Comparison of ENCODE assay signal across 14 cellular contexts in the genomic region with DNA sequence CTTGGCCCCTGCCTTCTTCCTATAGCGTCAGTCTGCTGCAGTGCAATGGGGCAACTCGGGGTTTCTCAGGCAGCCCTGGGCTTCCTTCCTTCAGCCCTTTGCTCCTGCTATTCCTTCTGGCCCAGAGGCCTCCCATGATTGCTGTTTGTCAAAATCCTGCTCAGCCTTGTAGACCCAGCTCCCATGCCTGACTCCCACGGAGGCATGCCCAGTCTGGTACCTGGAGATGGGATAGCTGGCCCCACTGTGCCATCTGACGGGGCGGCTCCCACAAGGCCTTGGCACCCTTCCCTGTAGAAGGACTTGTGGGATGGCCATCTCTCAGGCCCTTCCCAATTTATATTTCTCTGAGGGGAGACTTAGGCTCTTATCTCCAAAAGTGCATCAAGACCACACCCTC. TPM values are rescaled to one million over a fixed set of nuclear protein-coding genes. Genes with fewer than 3 reads are reported as not detected.
DNase-seq lines count a peak whose midpoint lies in the region; ATAC-seq, FAIRE-seq and TF ChIP-seq lines count a peak whose summit lies in the region.
"Had no signal": no experiment of that assay in that cellular context is flagged by ENCODE, and none has a peak within 500 bp of the region (broad histone marks: within the 10 kb centered on the region; RNA-seq: fewer than 3 reads in every experiment).

No MANE protein-coding gene starts in this region.

- H3K79me2 ChIP-seq in OCI-LY3 (ENCODE audit: low read length), result no peaks in the 10 kb centered on the region

- H3K27ac ChIP-seq in OCI-LY3 (ENCODE audit: low read length), result no peak overlapping the region

- peaks cover 9% of the 10 kb centered on the region for H3K9me3 Mint-ChIP-seq in activated CD8-positive, alpha-beta memory T cell treated with anti-CD3 and anti-CD28 coated beads, Interleukin-2, amount 10 ng/mL, durations not matched to agents 7 days and 5 days (ENCODE audit: low read depth)
- peaks cover 8% of the 10 kb centered on the region for H3K9me3 Mint-ChIP-seq in activated naive CD8-positive, alpha-beta T cell treated with anti-CD3 and anti-CD28 coated beads for 36 hours
- no peaks in the 10 kb centered on the region for H3K9me3 Mint-ChIP-seq in stimulated activated effector memory CD8-positive, alpha-beta T cell treated with anti-CD3 and anti-CD28 coated beads, Interleukin-12 subunit alpha, Interleukin-12 subunit beta, amount 100 ng/mL, for 72 hours

- peaks cover 14% of the 10 kb centered on the region for H3K4me1 ChIP-seq in OCI-LY3 (ENCODE audit: low read length)
- H3K4me1 ChIP-seq: colonic mucosa had no signal

- H3K4me3 ChIP-seq in OCI-LY3 (ENCODE audit: low read length), result no peak overlapping the region

- TF ChIP-seq CTCF in OCI-LY3 (IDR thresholded peaks at IDR 0.05; ENCODE audit: low read depth, low read length), result no peak

- peaks cover 32% of the 10 kb centered on the region for H3K4me1 Mint-ChIP-seq in activated CD8-positive, alpha-beta memory T cell treated with anti-CD3 and anti-CD28 coated beads, Interleukin-2, amount 10 ng/mL, durations not matched to agents 7 days and 5 days
- H3K4me1 Mint-ChIP-seq in activated naive CD8-positive, alpha-beta T cell treated with anti-CD3 and anti-CD28 coated beads for 36 hours, result peaks cover 26% of the 10 kb centered on the region
- peaks cover 30% of the 10 kb centered on the region for H3K4me1 Mint-ChIP-seq in stimulated activated effector memory CD8-positive, alpha-beta T cell treated with anti-CD3 and anti-CD28 coated beads, Interleukin-12 subunit alpha, Interleukin-12 subunit beta, amount 100 ng/mL, for 72 hours
- H3K4me1 Mint-ChIP-seq: mesothelial cell of epicardium, WTC11 had no signal

- peak overlapping the region; percentile 73; the same call in 1 of the 2 replicates for H2AFZ ChIP-seq in OCI-LY3 (ENCODE audit: low read depth, low read length)

- no peak for DNase-seq in activated CD8-positive, alpha-beta memory T cell treated with anti-CD3 and anti-CD28 coated beads, Interleukin-2, amount 10 ng/mL, durations not matched to agents 7 days and 5 days
- no peak for DNase-seq in activated CD8-positive, alpha-beta memory T cell treated with anti-CD3 and anti-CD28 coated beads for 24 hours
- no peak for DNase-seq in activated naive CD8-positive, alpha-beta T cell treated with anti-CD3 and anti-CD28 coated beads for 36 hours
- no peak for DNase-seq in stimulated activated effector memory CD8-positive, alpha-beta T cell treated with anti-CD3 and anti-CD28 coated beads, Interleukin-12 subunit alpha, Interleukin-12 subunit beta, amount 100 ng/mL, for 72 hours (ENCODE audit: low spot score in 2 of 2)
- DNase-seq in urothelium cell line (ENCODE audit: low spot score) (no peak), RPMI8226 (no peak)
- DNase-seq: GF-D8, NCI-H510A treated with DMSO at 0.1 percent for 48 hours had no signal

- CTCF ChIA-PET in activated CD8-positive, alpha-beta memory T cell treated with anti-CD3 and anti-CD28 coated beads, Interleukin-2, amount 10 ng/mL, durations not matched to agents 7 days and 5 days (lab: Charles Lee), result interaction anchor here (0.7 to 2.3 kb wide), 25 partner anchors 8 to 421 kb away, joined by 3 to 9 read pairs (median 3); partner anchors contain the start of genes TMEM216, VPS37C and VWCE

- H3K4me2 ChIP-seq in OCI-LY3 (ENCODE audit: low read length), result peak overlapping the region; percentile 61

- peaks cover 16% of the 10 kb centered on the region for H3K36me3 Mint-ChIP-seq in activated CD8-positive, alpha-beta memory T cell treated with anti-CD3 and anti-CD28 coated beads, Interleukin-2, amount 10 ng/mL, durations not matched to agents 7 days and 5 days
- H3K36me3 Mint-ChIP-seq in activated naive CD8-positive, alpha-beta T cell treated with anti-CD3 and anti-CD28 coated beads for 36 hours, result peaks cover 38% of the 10 kb centered on the region
- peaks cover 34% of the 10 kb centered on the region for H3K36me3 Mint-ChIP-seq in stimulated activated effector memory CD8-positive, alpha-beta T cell treated with anti-CD3 and anti-CD28 coated beads, Interleukin-12 subunit alpha, Interleukin-12 subunit beta, amount 100 ng/mL, for 72 hours

- H3K27me3 Mint-ChIP-seq in activated CD8-positive, alpha-beta memory T cell treated with anti-CD3 and anti-CD28 coated beads, Interleukin-2, amount 10 ng/mL, durations not matched to agents 7 days and 5 days, result peaks cover 4% of the 10 kb centered on the region
- peaks cover 4% of the 10 kb centered on the region for H3K27me3 Mint-ChIP-seq in activated naive CD8-positive, alpha-beta T cell treated with anti-CD3 and anti-CD28 coated beads for 36 hours

- no peak for ATAC-seq in activated CD8-positive, alpha-beta memory T cell treated with anti-CD3 and anti-CD28 coated beads, Interleukin-2, amount 10 ng/mL, durations not matched to agents 7 days and 5 days
- no peak for ATAC-seq in stimulated activated effector memory CD8-positive, alpha-beta T cell treated with anti-CD3 and anti-CD28 coated beads, Interleukin-12 subunit alpha, Interleukin-12 subunit beta, amount 100 ng/mL, for 72 hours
- ATAC-seq in HG03342 (IDR thresholded peaks at IDR 0.05; ENCODE audit: unreplicated experiment), result no peak

- no peak for FAIRE-seq in urothelium cell line (lab: Jason Lieb, UNC)

- peaks cover 23% of the 10 kb centered on the region for H3K27me3 ChIP-seq in OCI-LY3 (ENCODE audit: low read depth, low read length)
- H3K27me3 ChIP-seq: colonic mucosa had no signal

- H3K4me3 Mint-ChIP-seq in activated CD8-positive, alpha-beta memory T cell treated with anti-CD3 and anti-CD28 coated beads, Interleukin-2, amount 10 ng/mL, durations not matched to agents 7 days and 5 days, result peak overlapping the region; percentile 80
- H3K4me3 Mint-ChIP-seq in activated naive CD8-positive, alpha-beta T cell treated with anti-CD3 and anti-CD28 coated beads for 36 hours, result peak overlapping the region; percentile 91
- H3K4me3 Mint-ChIP-seq in stimulated activated effector memory CD8-positive, alpha-beta T cell treated with anti-CD3 and anti-CD28 coated beads, Interleukin-12 subunit alpha, Interleukin-12 subunit beta, amount 100 ng/mL, for 72 hours, result peak overlapping the region; percentile 86
- H3K4me3 Mint-ChIP-seq: mesothelial cell of epicardium, WTC11 had no signal

- no peak overlapping the region for H3K9ac ChIP-seq in OCI-LY3 (ENCODE audit: low read length)

- no peaks in the 10 kb centered on the region for H3K36me3 ChIP-seq in OCI-LY3 (replicated peaks; ENCODE audit: low read depth, low read length)
- H3K36me3 ChIP-seq: colonic mucosa had no signal

- H4K20me1 ChIP-seq in OCI-LY3 (ENCODE audit: insufficient read depth, low read length), result no peaks in the 10 kb centered on the region

- peaks cover 6% of the 10 kb centered on the region; the same call in 1 of the 2 replicates for H3K9me3 ChIP-seq in OCI-LY3 (ENCODE audit: insufficient read depth, low read length)
- H3K9me3 ChIP-seq: colonic mucosa had no signal

- peak overlapping the region; percentile 93 for H3K27ac Mint-ChIP-seq in activated CD8-positive, alpha-beta memory T cell treated with anti-CD3 and anti-CD28 coated beads, Interleukin-2, amount 10 ng/mL, durations not matched to agents 7 days and 5 days
- H3K27ac Mint-ChIP-seq in activated naive CD8-positive, alpha-beta T cell treated with anti-CD3 and anti-CD28 coated beads for 36 hours, result peak overlapping the region; percentile 99
- H3K27ac Mint-ChIP-seq in stimulated activated effector memory CD8-positive, alpha-beta T cell treated with anti-CD3 and anti-CD28 coated beads, Interleukin-12 subunit alpha, Interleukin-12 subunit beta, amount 100 ng/mL, for 72 hours, result peak overlapping the region; percentile 98
- H3K27ac Mint-ChIP-seq: mesothelial cell of epicardium, WTC11 had no signal

RNA-seq across cellular contexts. Expression of gene CD6, which starts 0.6 kb away (rescaled TPM):
- 100 to 1,000 TPM; 152 to 181 TPM for total RNA-seq in activated CD8-positive, alpha-beta memory T cell treated with anti-CD3 and anti-CD28 coated beads, Interleukin-2, amount 10 ng/mL, durations not matched to agents 7 days and 5 days
- total RNA-seq in activated naive CD8-positive, alpha-beta T cell treated with anti-CD3 and anti-CD28 coated beads for 36 hours, result 100 to 1,000 TPM; 167 to 169 TPM
- total RNA-seq: endothelial cell of umbilical vein had no signal

RNA-seq across cellular contexts. Expression of gene SLC15A3, which starts 18.9 kb away (rescaled TPM):
- under 1 TPM; 0.30 to 0.96 TPM for total RNA-seq in activated CD8-positive, alpha-beta memory T cell treated with anti-CD3 and anti-CD28 coated beads, Interleukin-2, amount 10 ng/mL, durations not matched to agents 7 days and 5 days
- total RNA-seq in activated naive CD8-positive, alpha-beta T cell treated with anti-CD3 and anti-CD28 coated beads for 36 hours, result 1 to 10 TPM; 6.3 to 6.9 TPM

RNA-seq across cellular contexts. Expression of gene TMEM132A, which starts 46.6 kb away (rescaled TPM):
- total RNA-seq in activated CD8-positive, alpha-beta memory T cell treated with anti-CD3 and anti-CD28 coated beads, Interleukin-2, amount 10 ng/mL, durations not matched to agents 7 days and 5 days, result under 1 TPM; 0.52 to 0.93 TPM
- total RNA-seq in activated naive CD8-positive, alpha-beta T cell treated with anti-CD3 and anti-CD28 coated beads for 36 hours, result 1 to 10 TPM; 1.3 to 1.4 TPM

RNA-seq across cellular contexts. Expression of gene TMEM109, which starts 56.9 kb away (rescaled TPM):
- total RNA-seq in activated CD8-positive, alpha-beta memory T cell treated with anti-CD3 and anti-CD28 coated beads, Interleukin-2, amount 10 ng/mL, durations not matched to agents 7 days and 5 days, result 100 to 1,000 TPM; 106 to 121 TPM
- total RNA-seq in activated naive CD8-positive, alpha-beta T cell treated with anti-CD3 and anti-CD28 coated beads for 36 hours, result 100 to 1,000 TPM; 109 to 113 TPM
